In the genomic region with DNA sequence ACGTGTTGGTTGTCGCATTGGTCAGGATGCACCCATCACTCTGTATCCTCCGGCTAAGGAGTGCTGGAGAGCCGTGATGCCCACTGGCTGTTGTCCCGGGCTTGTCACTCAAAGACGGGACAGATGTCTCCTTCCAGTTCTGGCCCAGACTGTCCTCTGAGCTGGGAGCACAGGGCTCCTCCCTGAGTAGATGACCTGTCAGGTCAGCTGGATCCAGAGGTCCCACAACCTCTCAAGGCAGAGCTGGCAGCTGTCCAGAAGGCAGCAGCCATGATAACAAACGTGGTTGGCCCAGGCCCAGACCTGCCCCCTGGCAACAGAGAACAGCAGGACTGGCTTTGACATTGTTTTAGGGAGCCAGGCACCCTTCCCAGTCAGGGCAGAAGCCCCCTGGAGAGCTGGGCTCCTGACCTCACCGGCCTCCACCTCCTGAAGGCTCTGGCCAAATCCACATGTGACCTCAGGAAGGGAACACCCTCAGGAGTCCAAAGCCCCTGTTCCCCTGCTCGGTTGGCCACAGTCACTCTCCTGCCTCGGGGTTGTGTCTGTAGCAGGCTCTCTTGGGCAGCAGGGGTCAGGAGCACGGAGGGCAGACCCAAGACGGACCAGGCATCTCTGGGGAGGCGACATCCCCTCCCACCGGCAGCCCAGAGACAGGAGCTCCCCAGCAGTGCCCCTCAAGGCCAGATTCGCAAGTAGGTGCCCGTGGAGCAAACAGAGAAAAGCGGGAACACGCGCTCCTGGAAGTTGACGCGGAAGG, we compare ENCODE assay signal across 22 cellular contexts. TPM values are rescaled to one million over a fixed set of nuclear protein-coding genes. Genes with fewer than 3 reads are reported as not detected.
"Had no signal": no experiment of that assay in that cellular context is flagged by ENCODE, and none has a peak within 500 bp of the region (broad histone marks: within the 10 kb centered on the region; RNA-seq: fewer than 3 reads in every experiment).

No MANE protein-coding gene starts in this region.

- H3K27ac ChIP-seq: body of pancreas, colonic mucosa, esophagus muscularis mucosa, stomach, testis, upper lobe of right lung had no signal

- DNase-seq: activated CD4-positive, alpha-beta T cell treated with anti-CD3 and anti-CD28 coated beads for 48 hours; activated CD8-positive, alpha-beta memory T cell treated with anti-CD3 and anti-CD28 coated beads, Interleukin-2, amount 50 U/mL, for 4 hours; activated CD8-positive, alpha-beta T cell treated with anti-CD3 and anti-CD28 coated beads for 36 hours; activated effector memory CD4-positive, alpha-beta T cell treated with anti-CD3 and anti-CD28 coated beads, Interleukin-2, amount 50 U/mL, for 16 hours; activated T-cell treated with anti-CD3 and anti-CD28 coated beads, Interleukin-2, amount 50 U/mL, for 48 hours; central memory CD4-positive, alpha-beta T cell; colonic mucosa; glutamatergic neuron; nephron progenitor cell; stomach; T-helper 17 cell; testis; upper lobe of right lung had no signal

- H3K4me3 ChIP-seq: body of pancreas, colonic mucosa, esophagus muscularis mucosa, prostate gland, right lobe of liver, stomach, upper lobe of right lung had no signal

- H3K27me3 ChIP-seq: body of pancreas, colonic mucosa, esophagus muscularis mucosa, right lobe of liver, stomach, testis, upper lobe of right lung had no signal

- H3K4me1 ChIP-seq: colonic mucosa had no signal

- H3K9me3 ChIP-seq: body of pancreas, colonic mucosa, esophagus muscularis mucosa, prostate gland, right lobe of liver, stomach, testis, upper lobe of right lung had no signal

- H3K36me3 ChIP-seq: colonic mucosa, prostate gland, right lobe of liver, stomach, upper lobe of right lung had no signal

- ATAC-seq: activated CD8-positive, alpha-beta T cell treated with anti-CD3 and anti-CD28 coated beads for 36 hours; activated naive CD4-positive, alpha-beta T cell treated with anti-CD3 and anti-CD28 coated beads, Interleukin-2, amount 50 U/mL, for 72 hours; body of pancreas; T-helper 17 cell; upper lobe of right lung had no signal

RNA-seq across cellular contexts. Expression of a gene that starts 47.3 kb away (rescaled TPM):
- total RNA-seq: activated CD8-positive, alpha-beta T cell treated with anti-CD3 and anti-CD28 coated beads for 36 hours; activated naive CD4-positive, alpha-beta T cell treated with anti-CD3 and anti-CD28 coated beads, Interleukin-2, amount 50 U/mL, for 72 hours; body of pancreas; colonic mucosa; esophagus muscularis mucosa; kidney epithelial cell; lower leg skin; mesothelial cell of epicardium; omental fat pad; prostate gland; right lobe of liver; stomach; T-helper 17 cell; testis; upper lobe of right lung had no signal
- polyA plus RNA-seq: stomach had no signal
